Comparison of ENCODE assay signal across 26 cellular contexts in the genomic region with DNA sequence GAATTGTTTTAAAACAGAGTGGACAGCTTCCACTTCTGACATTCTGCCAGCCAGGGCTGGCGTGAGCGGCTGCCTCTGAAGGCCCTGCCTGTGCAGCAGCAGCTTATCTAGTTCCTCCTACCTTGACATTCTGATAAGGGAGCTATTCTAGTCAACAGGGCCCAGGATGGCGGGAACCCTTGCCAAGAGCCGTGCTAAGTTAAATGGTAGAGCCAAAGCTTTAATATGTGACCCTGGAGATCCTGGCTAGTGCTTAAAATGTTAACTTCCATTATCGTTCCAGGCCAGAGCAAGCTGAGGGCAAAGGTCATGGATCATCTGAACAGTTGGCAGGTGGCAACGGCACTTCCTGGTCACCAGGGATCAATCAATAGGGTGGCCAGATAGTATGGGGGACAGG. TPM values are rescaled to one million over a fixed set of nuclear protein-coding genes. Genes with fewer than 3 reads are reported as not detected.
A peak's percentile ranks its signal among the peaks of the same experiment; 100 is the strongest.
DNase-seq lines count a peak whose midpoint lies in the region; ATAC-seq and TF ChIP-seq lines count a peak whose summit lies in the region.
"Had no signal": no experiment of that assay in that cellular context is flagged by ENCODE, and none has a peak within 500 bp of the region (broad histone marks: within the 10 kb centered on the region; RNA-seq: fewer than 3 reads in every experiment).

No MANE protein-coding gene starts in this region.

- H3K4me3 Mint-ChIP-seq in progenitor cell of endocrine pancreas (ENCODE audit: low read depth), result no peak overlapping the region
- H3K4me3 Mint-ChIP-seq: activated T-cell treated with anti-CD3 and anti-CD28 coated beads, Interleukin-2, amount 50 U/mL, for 24 hours; nephron progenitor cell; stimulated activated naive CD8-positive, alpha-beta T cell treated with anti-CD3 and anti-CD28 coated beads, Interleukin-15, Interleukin-2, amounts not matched to agents 100 ng/mL and 50 ng/mL, for 24 hours had no signal

- peaks cover 57% of the 10 kb centered on the region for H3K27me3 Mint-ChIP-seq in progenitor cell of endocrine pancreas

- H3K4me1 Mint-ChIP-seq in progenitor cell of endocrine pancreas (ENCODE audit: low read depth), result peaks cover 32% of the 10 kb centered on the region

- H3K36me3 Mint-ChIP-seq in progenitor cell of endocrine pancreas (ENCODE audit: insufficient read depth), result no peaks in the 10 kb centered on the region
- H3K36me3 Mint-ChIP-seq: activated naive CD4-positive, alpha-beta T cell treated with anti-CD3 and anti-CD28 coated beads, Interleukin-2, amount 50 U/mL, for 72 hours had no signal

- no peaks in the 10 kb centered on the region for H3K9me3 Mint-ChIP-seq in progenitor cell of endocrine pancreas (ENCODE audit: low read depth)
- H3K9me3 Mint-ChIP-seq: activated naive CD4-positive, alpha-beta T cell treated with anti-CD3 and anti-CD28 coated beads, Interleukin-2, amount 50 U/mL, for 72 hours; activated T-cell treated with anti-CD3 and anti-CD28 coated beads, Interleukin-2, amount 50 U/mL, for 24 hours; nephron progenitor cell; stimulated activated naive CD8-positive, alpha-beta T cell treated with anti-CD3 and anti-CD28 coated beads, Interleukin-15, Interleukin-2, amounts not matched to agents 100 ng/mL and 50 ng/mL, for 24 hours had no signal

- ATAC-seq in HG02798 (IDR thresholded peaks at IDR 0.05; ENCODE audit: poor library complexity, unreplicated experiment) (no peak), GM18909 (IDR thresholded peaks at IDR 0.05; ENCODE audit: poor library complexity, unreplicated experiment) (no peak), HG03095 (IDR thresholded peaks at IDR 0.05; ENCODE audit: unreplicated experiment) (no peak)
- ATAC-seq: activated naive CD4-positive, alpha-beta T cell treated with anti-CD3 and anti-CD28 coated beads, Interleukin-2, amount 50 U/mL, for 72 hours; gastroesophageal sphincter had no signal

- TF ChIP-seq CTCF in VCaP (conservative IDR thresholded peaks at IDR 0.05), result no peak
- no peak for TF ChIP-seq CTCF in right atrium auricular region (IDR thresholded peaks at IDR 0.05)
- TF ChIP-seq CTCF in progenitor cell of endocrine pancreas (IDR thresholded peaks at IDR 0.05; ENCODE audit: unreplicated experiment), result no peak

- H3K27ac ChIP-seq in VCaP (peak overlapping the region; percentile 54), right atrium auricular region (peak overlapping the region; percentile 74 to 89)
- H3K27ac ChIP-seq: brain microvascular endothelial cell, epithelial cell of prostate, gastroesophageal sphincter had no signal

- H3K9me3 ChIP-seq in right atrium auricular region, result no peaks in the 10 kb centered on the region
- H3K9me3 ChIP-seq: gastroesophageal sphincter had no signal

- peak overlapping the region; percentile 47 for H3K27ac Mint-ChIP-seq in progenitor cell of endocrine pancreas
- H3K27ac Mint-ChIP-seq: activated naive CD4-positive, alpha-beta T cell treated with anti-CD3 and anti-CD28 coated beads, Interleukin-2, amount 50 U/mL, for 72 hours; activated T-cell treated with anti-CD3 and anti-CD28 coated beads, Interleukin-2, amount 50 U/mL, for 24 hours; nephron progenitor cell had no signal

- no peaks in the 10 kb centered on the region for H3K27me3 ChIP-seq in right atrium auricular region

- no peak overlapping the region for H3K4me3 ChIP-seq in right atrium auricular region
- H3K4me3 ChIP-seq: gastroesophageal sphincter had no signal

- peaks cover 0 to 73% of the 10 kb centered on the region in 2 donors for H3K4me1 ChIP-seq in right atrium auricular region

- peak; percentile 31 for DNase-seq in HuH-7.5 (ENCODE audit: low spot score)
- no peak for DNase-seq in right atrium auricular region (ENCODE audit: low spot score)
- DNase-seq in progenitor cell of endocrine pancreas (ENCODE audit: low spot score, unreplicated experiment), result no peak
- no peak for DNase-seq in stimulated activated CD4-positive, alpha-beta T cell treated with anti-CD3 and anti-CD28 coated beads, Interleukin-2, amount 100 ng/mL, for 48 hours
- DNase-seq: activated CD4-positive, alpha-beta T cell treated with anti-CD3 and anti-CD28 coated beads, Interleukin-2, amount 50 U/mL, for 4 hours; activated T-cell treated with anti-CD3 and anti-CD28 coated beads, Interleukin-2, amount 50 U/mL, for 24 hours; brain microvascular endothelial cell; COR-L47; dermis blood vessel endothelial cell; EL; mesendoderm; NCI-H1436 treated with DMSO at 0.1 percent for 48 hours; nephron progenitor cell; T-helper 9 cell had no signal

- H3K36me3 ChIP-seq in right atrium auricular region, result no peaks in the 10 kb centered on the region
- H3K36me3 ChIP-seq: brain microvascular endothelial cell, gastroesophageal sphincter had no signal

RNA-seq across cellular contexts. Expression of gene KCNJ5, which starts 3.5 kb away (rescaled TPM):
- total RNA-seq in right atrium auricular region (10 to 100 TPM in 1 of 2 donors, 1 to 10 TPM in 1; 8.2 to 23.3 TPM), progenitor cell of endocrine pancreas (0.78 and 1.1 TPM in 2 replicates)
- total RNA-seq: activated naive CD4-positive, alpha-beta T cell treated with anti-CD3 and anti-CD28 coated beads, Interleukin-2, amount 50 U/mL, for 72 hours; dermis blood vessel endothelial cell; M059J; NCI-H460; OCI-LY7 had no signal

RNA-seq across cellular contexts. Expression of gene KCNJ1, which starts 27.6 kb away (rescaled TPM):
- total RNA-seq in right atrium auricular region (not detected), progenitor cell of endocrine pancreas (not detected in 2 replicates)
- total RNA-seq: activated naive CD4-positive, alpha-beta T cell treated with anti-CD3 and anti-CD28 coated beads, Interleukin-2, amount 50 U/mL, for 72 hours; M059J; NCI-H460; SK-MEL-5 had no signal

RNA-seq across cellular contexts. Expression of gene TP53AIP1, which starts 48.0 kb away (rescaled TPM):
- total RNA-seq in right atrium auricular region (not detected), progenitor cell of endocrine pancreas (0.12 and 0.31 TPM in 2 replicates)
- total RNA-seq: activated naive CD4-positive, alpha-beta T cell treated with anti-CD3 and anti-CD28 coated beads, Interleukin-2, amount 50 U/mL, for 72 hours; dermis blood vessel endothelial cell; M059J; NCI-H460; OCI-LY7 had no signal
